Comparison of ENCODE assay signal across 7 cellular contexts in the genomic region with DNA sequence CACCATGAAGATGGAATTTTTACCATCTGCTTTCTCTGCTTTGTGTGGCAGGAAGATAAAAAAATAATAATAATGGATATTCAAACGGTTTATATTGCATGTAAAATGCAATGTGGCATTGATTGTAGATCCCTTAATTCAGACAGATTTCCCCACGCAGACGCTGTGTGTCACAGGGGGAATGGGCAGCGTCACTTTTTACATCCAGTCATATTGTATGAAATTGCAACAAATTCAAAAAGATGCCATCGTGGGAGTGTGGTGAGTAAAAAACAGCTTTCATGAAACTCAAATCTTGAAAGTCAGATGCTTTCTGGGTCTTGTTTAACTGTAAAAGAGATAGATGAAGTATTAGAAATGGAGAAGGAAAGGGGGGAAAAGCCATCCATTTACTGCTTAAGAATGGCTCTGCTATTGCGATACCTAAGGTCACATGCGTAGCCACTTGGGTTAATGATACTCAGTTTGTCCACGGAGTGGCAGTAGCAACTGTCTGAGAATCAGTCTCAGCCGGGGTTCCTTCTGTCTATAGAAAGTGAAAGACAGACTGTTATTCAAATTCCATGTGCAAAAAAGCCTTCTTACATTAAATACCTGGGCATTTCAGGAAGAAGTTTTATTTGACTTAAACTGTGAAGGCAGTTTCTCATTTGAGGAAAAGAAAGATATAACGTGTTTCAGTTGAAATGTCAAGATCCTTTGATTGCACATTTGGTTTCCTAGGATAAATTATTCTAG. TPM values are rescaled to one million over a fixed set of nuclear protein-coding genes. Genes with fewer than 3 reads are reported as not detected.
DNase-seq lines count a peak whose midpoint lies in the region; ATAC-seq and TF ChIP-seq lines count a peak whose summit lies in the region.

No MANE protein-coding gene starts in this region.

- in situ Hi-C loops in astrocyte of the cerebellum (cut with HindIII; ENCODE audit: low sequenced_read_pairs), result loop anchor here (25.0 kb wide), 1 partner anchor 607 kb away; no protein-coding TSS in a partner anchor
- in situ Hi-C loops in gastrocnemius medialis (cut with MboI; ENCODE audit: low sequenced_read_pairs in 4 of 4), result loop anchor here (5.0 to 25.0 kb wide), 4 partner anchors 182 to 615 kb away; no protein-coding TSS in a partner anchor

- no peak for TF ChIP-seq POLR2A in gastrocnemius medialis (IDR thresholded peaks at IDR 0.05)

- peak; percentile 88 for DNase-seq in H4 (ENCODE audit: low spot score)
- peak; percentile 87 to 89 for DNase-seq in Kasumi-1 (lab: John Stamatoyannopoulos, UW)
- peak; percentile 31 for DNase-seq in SKM-1 (lab: John Stamatoyannopoulos, UW; ENCODE audit: unreplicated experiment)
- DNase-seq in astrocyte of the cerebellum (ENCODE audit: low read depth), result peak; percentile 79
- DNase-seq in hippocampal formation (lab: John Stamatoyannopoulos, UW), result peak; percentile 56 to 89
- peak; percentile 69 to 76 for DNase-seq in gastrocnemius medialis

- no peaks in the 10 kb centered on the region for H3K27me3 ChIP-seq in gastrocnemius medialis

- ATAC-seq in gastrocnemius medialis, result peak; percentile 91 to 93

- intact Hi-C loops in gastrocnemius medialis (cut with DNase I; ENCODE audit: low total_unique reads), result loop anchor here (1.0 to 10.0 kb wide), 5 partner anchors 182 to 619 kb away; no protein-coding TSS in a partner anchor

- H3K27ac ChIP-seq in gastrocnemius medialis, result peak overlapping the region; percentile 77 to 90 (median 84)

- peak; percentile 77 for TF ChIP-seq CTCF in GM12873 (IDR thresholded peaks at IDR 0.05; ENCODE audit: insufficient read depth, low read depth, low read length, missing control alignments)
- TF ChIP-seq CTCF in astrocyte of the cerebellum (IDR thresholded peaks at IDR 0.05; ENCODE audit: low read depth, low read length, missing control alignments), result peak; percentile 71
- TF ChIP-seq CTCF in gastrocnemius medialis (IDR thresholded peaks at IDR 0.05 in 4 of 5, conservative IDR thresholded peaks at IDR 0.05 in 1 of 5), result peak; percentile 77 to 85 (median 78)

- H3K9me3 ChIP-seq in gastrocnemius medialis, result no peaks in the 10 kb centered on the region

- no peaks in the 10 kb centered on the region for H3K36me3 ChIP-seq in gastrocnemius medialis

- peaks cover 25 to 27% of the 10 kb centered on the region in 2 donors for H3K4me1 ChIP-seq in gastrocnemius medialis

- H3K4me3 ChIP-seq in astrocyte of the cerebellum (ENCODE audit: low read depth, low read length), result no peak overlapping the region
- H3K4me3 ChIP-seq in gastrocnemius medialis, result peak overlapping the region; percentile 24 to 50 (median 37)

RNA-seq across cellular contexts. Expression of a gene that starts 28.5 kb away (rescaled TPM):
- 20.1 and 23.8 TPM in 2 replicates for total RNA-seq in H4 (2014; rRNA removed; shearing (Covaris generic))
- 10 to 100 TPM; 15.1 to 39.7 (median 26.0) TPM for total RNA-seq in gastrocnemius medialis

RNA-seq across cellular contexts. Expression of a gene that starts 28.7 kb away (rescaled TPM):
- total RNA-seq in H4 (2014; rRNA removed; shearing (Covaris generic)), result 18.1 and 19.0 TPM in 2 replicates
- total RNA-seq in gastrocnemius medialis, result 10 to 100 TPM; 23.5 to 27.1 (median 24.5) TPM

Comparison
In these comparisons a context has a peak if more than half of its experiments do, and no peak if none do; other contexts are left out.
1. DNase-seq: peak in every context shown above with its lines; median percentile 88 in H4; 88 in Kasumi-1; 79 in astrocyte of the cerebellum; 72 in hippocampal formation; 72 in gastrocnemius medialis; 31 in SKM-1.